ENCODE assay signal across 9 cellular contexts in the genomic region with DNA sequence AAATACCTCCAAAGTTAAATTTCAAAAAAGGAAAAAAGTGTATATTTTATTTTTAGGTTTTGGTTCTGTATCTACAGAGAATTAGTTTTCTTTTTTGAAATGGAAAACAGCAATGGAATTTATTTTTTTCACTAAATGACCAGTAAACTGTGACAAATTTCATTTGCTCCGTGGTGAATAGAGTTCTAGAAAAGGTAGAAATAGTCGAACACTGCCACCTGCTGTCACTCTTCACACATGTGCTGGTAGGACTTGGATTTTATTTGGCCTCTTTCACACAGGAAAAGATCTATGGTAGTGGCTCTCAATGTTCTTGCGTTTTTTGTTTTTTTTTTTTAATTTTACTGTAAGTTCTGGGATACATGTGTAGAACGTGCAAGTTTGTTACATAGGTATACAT.
DNase-seq lines count a peak whose midpoint lies in the region; ATAC-seq and TF ChIP-seq lines count a peak whose summit lies in the region.
"Had no signal": no experiment of that assay in that cellular context is flagged by ENCODE, and none has a peak within 500 bp of the region (broad histone marks: within the 10 kb centered on the region; RNA-seq: fewer than 3 reads in every experiment).

No MANE protein-coding gene starts in this region.

- H3F3A ChIP-seq in SK-N-SH (replicated peaks; ENCODE audit: insufficient read depth): peaks cover 3% of the 10 kb centered on the region
- H3F3A ChIP-seq in neural progenitor cell (ENCODE audit: low read depth): peaks cover 28% of the 10 kb centered on the region

- H3K27ac Mint-ChIP-seq in neural progenitor cell: no peak overlapping the region

- H3K4me1 ChIP-seq in KMS-11 (ENCODE audit: low read depth, poor library complexity, severe bottlenecking) (no peaks in the 10 kb centered on the region), SK-N-SH (ENCODE audit: control insufficient read depth in 1 of 2, insufficient read depth in 2 of 2, low read depth in 1 of 2, low read length in 1 of 2) (0 out of 4 replicates have a peak, but pooled peaks cover 0 to 5% of the 10 kb centered on the region in 2 experiments), neural progenitor cell (peaks cover 36% of the 10 kb centered on the region)

- H3K9me3 ChIP-seq in SK-N-SH: no peaks in the 10 kb centered on the region
- H3K9me3 ChIP-seq in neural progenitor cell (ENCODE audit: low read depth): no peaks in the 10 kb centered on the region

- no peaks in the 10 kb centered on the region for H3K9me2 ChIP-seq in SK-N-SH

- WGBS in SK-N-SH (ENCODE audit: low lambda C conversion rate): 2% methylated on average over 4 of the region's 4 CpGs

- no peaks in the 10 kb centered on the region for H3K36me3 Mint-ChIP-seq in neural progenitor cell

- no peak overlapping the region for H3K27ac ChIP-seq in KMS-11
- no peak overlapping the region for H3K27ac ChIP-seq in SK-N-SH (ENCODE audit: low read depth in 2 of 2, low read length in 1 of 2)
- H3K27ac ChIP-seq in neural progenitor cell: no peak overlapping the region
- H3K27ac ChIP-seq: skin epidermis had no signal

- H3K36me3 ChIP-seq in KMS-11 (ENCODE audit: insufficient read depth) (no peaks in the 10 kb centered on the region), SK-N-SH (replicated peaks in 1 of 2; ENCODE audit: control insufficient read depth in 1 of 2, insufficient read depth in 2 of 2, low read length in 1 of 2) (no peaks in the 10 kb centered on the region), neural progenitor cell (no peaks in the 10 kb centered on the region)

- no peaks in the 10 kb centered on the region for H3K79me2 ChIP-seq in KMS-11 (ENCODE audit: insufficient read depth, low read depth)
- H3K79me2 ChIP-seq in SK-N-SH (ENCODE audit: insufficient read depth): no peaks in the 10 kb centered on the region
- no peaks in the 10 kb centered on the region for H3K79me2 ChIP-seq in neural progenitor cell (ENCODE audit: low read depth)

- TF ChIP-seq CTCF in KMS-11 (conservative IDR thresholded peaks at IDR 0.05; ENCODE audit: low read depth, low read length): peak; percentile 71
- TF ChIP-seq CTCF in SK-N-SH (IDR thresholded peaks at IDR 0.05): peak; percentile 73
- peak; percentile 83 for TF ChIP-seq CTCF in neural progenitor cell (IDR thresholded peaks at IDR 0.05)

- CTCF ChIA-PET in SK-N-SH (lab: Yijun Ruan, JAX): interaction anchor here (1.0 kb wide), 2 partner anchors 12 to 723 kb away, joined by 3 to 4 read pairs; no protein-coding TSS in a partner anchor

- peak; percentile 78 for TF ChIP-seq RAD21 in SK-N-SH (IDR thresholded peaks at IDR 0.05; ENCODE audit: low read length)

- DNase-seq in COR-L47 (lab: John Stamatoyannopoulos, UW) (peak; percentile 4), SK-N-SH (peak; percentile 32), erythroblast (lab: John Stamatoyannopoulos, UW) (peak; percentile 35 to 72), neural progenitor cell (ENCODE audit: low spot score) (peak; percentile 81)

- no peak overlapping the region for H3K9ac ChIP-seq in KMS-11
- no peak overlapping the region for H3K9ac ChIP-seq in SK-N-SH
- no peak overlapping the region for H3K9ac ChIP-seq in neural progenitor cell

- H2AFZ ChIP-seq in KMS-11 (ENCODE audit: low read depth): no peak overlapping the region
- H2AFZ ChIP-seq in SK-N-SH (ENCODE audit: low read depth): no peak overlapping the region
- no peak overlapping the region for H2AFZ ChIP-seq in neural progenitor cell (replicated peaks)

- H3K4me3 ChIP-seq in KMS-11 (IDR thresholded peaks at IDR 0.05; ENCODE audit: insufficient read depth, low read depth, low read length): no peak overlapping the region
- no peak overlapping the region; a peak in 1 of 4 replicates for H3K4me3 ChIP-seq in SK-N-SH (ENCODE audit: low read depth in 2 of 2, low read length in 1 of 2)
- no peak overlapping the region for H3K4me3 ChIP-seq in neural progenitor cell
- H3K4me3 ChIP-seq: skin epidermis had no signal

- no peak for TF ChIP-seq EP300 in SK-N-SH (IDR thresholded peaks at IDR 0.05; ENCODE audit: borderline replicate concordance in 1 of 2, low read depth in 1 of 2, low read length in 1 of 2)

- peak; percentile 72 for ATAC-seq in GM19035 (IDR thresholded peaks at IDR 0.05; ENCODE audit: unreplicated experiment)
- no peak for ATAC-seq in HG03439 (IDR thresholded peaks at IDR 0.05; ENCODE audit: unreplicated experiment)
- ATAC-seq in HG03097 (IDR thresholded peaks at IDR 0.05; ENCODE audit: low FRiP score, unreplicated experiment): no peak

- H3K9me3 Mint-ChIP-seq in neural progenitor cell: peaks cover 6% of the 10 kb centered on the region

- no peak for TF ChIP-seq POLR2A in erythroblast (IDR thresholded peaks at IDR 0.05; ENCODE audit: low read length)

- no peak overlapping the region for H3K4me2 ChIP-seq in KMS-11
- H3K4me2 ChIP-seq in SK-N-SH: no peak overlapping the region
- no peak overlapping the region for H3K4me2 ChIP-seq in neural progenitor cell

- H3K4me3 Mint-ChIP-seq in neural progenitor cell: no peak overlapping the region

- H3K27me3 ChIP-seq in KMS-11 (ENCODE audit: insufficient read depth, low read depth) (no peaks in the 10 kb centered on the region), SK-N-SH (ENCODE audit: insufficient read depth) (no peaks in the 10 kb centered on the region), neural progenitor cell (no peaks in the 10 kb centered on the region)

- H3K4me1 Mint-ChIP-seq in neural progenitor cell: peaks cover 28% of the 10 kb centered on the region

- peaks cover 28% of the 10 kb centered on the region for H3K27me3 Mint-ChIP-seq in neural progenitor cell (ENCODE audit: insufficient read depth, low read depth)

- H4K20me1 ChIP-seq in KMS-11 (ENCODE audit: insufficient read depth) (no peaks in the 10 kb centered on the region), SK-N-SH (ENCODE audit: insufficient read depth) (no peaks in the 10 kb centered on the region), neural progenitor cell (ENCODE audit: low read depth) (no peaks in the 10 kb centered on the region)

- POLR2A ChIA-PET in SK-N-SH (lab: Yijun Ruan, JAX): no interaction called here

TF ChIP-seq in SK-N-SH, 30 proteins besides CTCF, POLR2A, EP300 and RAD21:
- TF ChIP-seq YY1 (IDR thresholded peaks at IDR 0.05; ENCODE audit: low read depth): no peak
- TF ChIP-seq TCF12 (IDR thresholded peaks at IDR 0.05): no peak
- peak; percentile 64 for TF ChIP-seq SMC3 (IDR thresholded peaks at IDR 0.05; ENCODE audit: low read depth, low read length)

Comparison
In these comparisons a context has a peak if more than half of its experiments do, and no peak if none do; other contexts are left out.
1. DNase-seq: peak in every context shown above with its lines; median percentile 81 in neural progenitor cell; 54 in erythroblast; 32 in SK-N-SH; 4 in COR-L47.